ENCODE assay signal across 28 cellular contexts in the genomic region with DNA sequence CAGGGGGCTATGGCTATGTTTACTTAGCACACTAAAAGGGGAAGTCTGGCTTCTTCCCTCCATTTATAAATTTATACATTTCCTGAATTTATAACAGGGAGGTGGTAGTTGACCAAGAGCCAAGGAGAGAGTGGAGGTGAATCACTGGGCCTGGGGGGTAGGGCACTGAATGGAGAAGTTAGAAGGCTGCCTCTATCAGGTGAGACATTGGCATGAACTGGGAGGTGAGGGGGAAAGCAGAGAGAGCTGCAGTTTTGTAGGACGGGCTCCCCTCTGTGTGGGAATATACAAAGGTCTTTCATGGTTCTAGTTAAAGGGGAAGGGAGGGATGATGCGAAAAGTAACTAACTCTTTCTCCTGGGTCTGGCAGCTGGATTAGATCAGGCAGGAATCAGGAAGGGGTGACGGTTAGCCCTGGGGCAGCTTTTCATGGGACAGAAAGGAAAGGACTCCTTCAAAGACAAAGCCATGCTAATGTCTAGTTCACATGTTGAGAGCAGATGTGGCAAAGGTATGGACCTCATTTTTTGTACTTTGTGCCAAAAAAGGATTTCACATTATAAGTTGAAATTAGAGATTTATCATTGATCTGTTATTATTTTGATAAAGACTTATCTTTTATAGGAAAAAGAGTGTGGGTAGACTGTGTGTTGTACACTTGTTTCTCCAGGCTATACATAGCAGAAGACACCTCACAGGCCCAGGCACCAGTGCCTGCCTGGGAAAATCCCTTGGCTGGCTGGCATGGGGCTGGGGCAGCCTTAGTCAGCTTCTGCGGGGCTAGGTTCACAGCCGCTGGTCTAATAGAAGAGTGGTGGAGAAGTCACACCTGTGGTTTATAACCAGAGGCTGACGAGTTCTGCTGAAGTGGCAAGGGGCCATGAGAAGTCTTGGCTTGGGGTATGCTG.
DNase-seq lines count a peak whose midpoint lies in the region; ATAC-seq, FAIRE-seq and TF ChIP-seq lines count a peak whose summit lies in the region.
"Had no signal": no experiment of that assay in that cellular context is flagged by ENCODE, and none has a peak within 500 bp of the region (broad histone marks: within the 10 kb centered on the region; RNA-seq: fewer than 3 reads in every experiment).

No MANE protein-coding gene starts in this region.

- ATAC-seq in GM18868 (IDR thresholded peaks at IDR 0.05; ENCODE audit: unreplicated experiment) (no peak), omental fat pad (ENCODE audit: low FRiP score) (no peak)
- ATAC-seq: activated T-cell treated with anti-CD3 and anti-CD28 coated beads, Interleukin-2, amount 50 U/mL, for 72 hours; gastrocnemius medialis; Right ventricle myocardium inferior had no signal

- TF ChIP-seq CTCF in CD14-positive monocyte (IDR thresholded peaks at IDR 0.05) (no peak), mammary epithelial cell (conservative IDR thresholded peaks at IDR 0.05 in 1 of 2, IDR thresholded peaks at IDR 0.05 in 1 of 2; ENCODE audit: extremely low read depth in 1 of 2, insufficient read depth in 1 of 2, low read depth in 1 of 2, low read length in 2 of 2) (no peak), keratinocyte (optimal IDR thresholded peaks at IDR 0.05 in 1 of 3, IDR thresholded peaks at IDR 0.05 in 1 of 3, conservative IDR thresholded peaks at IDR 0.05 in 1 of 3; ENCODE audit: extremely low read depth in 1 of 3, insufficient read depth in 2 of 3, low read length in 3 of 3) (no peak), omental fat pad (IDR thresholded peaks at IDR 0.05) (no peak)

- peak; percentile 2 for DNase-seq in CD14-positive monocyte (ENCODE audit: low spot score)
- peak; percentile 42 for DNase-seq in M059J (ENCODE audit: low read depth)
- DNase-seq in mammary epithelial cell, result peak; percentile 27
- DNase-seq in keratinocyte (ENCODE audit: low read depth, low spot score), result no peak
- no peak for DNase-seq in omental fat pad (ENCODE audit: low spot score)
- DNase-seq in MV-4-11 (lab: John Stamatoyannopoulos, UW), result no peak
- no peak for DNase-seq in CD4-positive, alpha-beta memory T cell
- DNase-seq: activated B cell treated with CpG ODN at 0.5 μM for 24 hours; activated naive CD4-positive, alpha-beta T cell treated with Interleukin-2 at 50 U/mL for 16 hours; activated T-cell treated with anti-CD3 and anti-CD28 coated beads, Interleukin-2, amount 50 U/mL, for 72 hours; brain microvascular endothelial cell; CD8-positive, alpha-beta memory T cell; DMS 273 treated with DMSO at 0.1 percent for 48 hours; effector memory CD4-positive, alpha-beta T cell; esophagus squamous epithelium; gastrocnemius medialis; HCEC 1CT; natural killer cell; NCI-H1436 treated with DMSO at 0.1 percent for 48 hours; NCI-H2107; NCI-H446; stimulated activated CD4-positive, alpha-beta T cell treated with anti-CD3 and anti-CD28 coated beads, Interleukin-2, amount 100 ng/mL, for 24 hours had no signal

- intact Hi-C loops in CD14-positive monocyte (cut with micrococcal nuclease), result no loop called here
- intact Hi-C loops in mammary epithelial cell (cut with micrococcal nuclease), result no loop called here
- intact Hi-C loops in CD4-positive, alpha-beta memory T cell (cut with micrococcal nuclease), result no loop called here

- H3K9me1 ChIP-seq in keratinocyte (ENCODE audit: control insufficient read depth, extremely low read depth, insufficient read depth, low read length), result no peaks in the 10 kb centered on the region

- peak; percentile 72 for FAIRE-seq in keratinocyte (lab: Jason Lieb, UNC)
- FAIRE-seq: A204.1, colon, G401.6 had no signal

- WGBS in mammary epithelial cell (ENCODE audit: low coverage, missing lambda C conversion rate), result 76% methylated on average over 6 of the region's 6 CpGs

- peaks cover 3 to 10% (median 7%) of the 10 kb centered on the region in 3 donors for H3K27me3 Mint-ChIP-seq in CD14-positive monocyte (ENCODE audit: low read depth in 3 of 3)
- peaks cover 15 to 22% of the 10 kb centered on the region in 2 donors for H3K27me3 Mint-ChIP-seq in CD4-positive, alpha-beta memory T cell

- H3K4me2 ChIP-seq in mammary epithelial cell (ENCODE audit: insufficient read depth, low read depth, low read length) (no peak overlapping the region), keratinocyte (ENCODE audit: control insufficient read depth, extremely low read depth, insufficient read depth, low read depth, low read length) (peak overlapping the region; percentile 49)

- H4K20me1 ChIP-seq in mammary epithelial cell (ENCODE audit: insufficient read depth, low read length), result no peaks in the 10 kb centered on the region
- H4K20me1 ChIP-seq in keratinocyte (ENCODE audit: control insufficient read depth, extremely low read depth, insufficient read depth, low read length), result no peaks in the 10 kb centered on the region

- H3K27me3 ChIP-seq in mammary epithelial cell (ENCODE audit: insufficient read depth, low read length) (peaks cover 2% of the 10 kb centered on the region), keratinocyte (ENCODE audit: control insufficient read depth, extremely low read depth, insufficient read depth, low read length) (peaks cover 27% of the 10 kb centered on the region)
- H3K27me3 ChIP-seq in CD4-positive, alpha-beta memory T cell (ENCODE audit: insufficient read depth, low read length), result peaks cover 3% of the 10 kb centered on the region
- H3K27me3 ChIP-seq: tibial nerve had no signal

- no peaks in the 10 kb centered on the region for H3K36me3 Mint-ChIP-seq in CD14-positive monocyte
- H3K36me3 Mint-ChIP-seq in CD4-positive, alpha-beta memory T cell, result no peaks in the 10 kb centered on the region
- H3K36me3 Mint-ChIP-seq: CD8-positive, alpha-beta memory T cell; natural killer cell had no signal

- H3K27ac Mint-ChIP-seq in CD14-positive monocyte, result peak overlapping the region in 1 of 7 donors; percentile 43
- peak overlapping the region in 1 of 7 donors; percentile 27 for H3K27ac Mint-ChIP-seq in CD4-positive, alpha-beta memory T cell
- H3K27ac Mint-ChIP-seq: activated B cell treated with CpG ODN at 0.5 μM for 24 hours; activated T-cell treated with anti-CD3 and anti-CD28 coated beads, Interleukin-2, amount 50 U/mL, for 72 hours; CD8-positive, alpha-beta memory T cell; natural killer cell had no signal

- H3K9me3 ChIP-seq in mammary epithelial cell (replicated peaks; ENCODE audit: insufficient read depth, low read length), result no peaks in the 10 kb centered on the region
- H3K9me3 ChIP-seq in keratinocyte (ENCODE audit: control insufficient read depth, low read depth, low read length), result no peaks in the 10 kb centered on the region
- H3K9me3 ChIP-seq in CD4-positive, alpha-beta memory T cell (ENCODE audit: control insufficient read depth in 1 of 2, low read length in 2 of 2), result no peaks in the 10 kb centered on the region
- H3K9me3 ChIP-seq: esophagus squamous epithelium, gastrocnemius medialis, tibial nerve had no signal

- in situ Hi-C loops in mammary epithelial cell (cut with MboI; ENCODE audit: low sequenced_read_pairs in 2 of 2), result no loop called here

- CTCF ChIA-PET in mammary epithelial cell (lab: Charles Lee; ENCODE audit: low non-redundant PET), result interaction anchor here (0.5 kb wide), 1 partner anchor 798 kb away, joined by 3 read pairs; no protein-coding TSS in a partner anchor
- CTCF ChIA-PET in CD4-positive, alpha-beta memory T cell (lab: Charles Lee; ENCODE audit: partially characterized antibody), result no interaction called here

- H3K9ac ChIP-seq in mammary epithelial cell (ENCODE audit: insufficient read depth, low read length), result no peak overlapping the region
- peak overlapping the region; percentile 46 for H3K9ac ChIP-seq in keratinocyte (ENCODE audit: control insufficient read depth, extremely low read depth, insufficient read depth, low read length)

- H3K4me3 ChIP-seq in mammary epithelial cell (replicated peaks in 1 of 3; ENCODE audit: insufficient read depth in 1 of 3, low read depth in 2 of 3, low read length in 3 of 3) (no peak overlapping the region), keratinocyte (ENCODE audit: control insufficient read depth in 2 of 3, extremely low read depth in 1 of 3, insufficient read depth in 2 of 3, low read depth in 1 of 3, low read length in 3 of 3) (no peak overlapping the region)
- H3K4me3 ChIP-seq in CD4-positive, alpha-beta memory T cell (ENCODE audit: low read length in 2 of 2), result no peak overlapping the region
- H3K4me3 ChIP-seq: esophagus squamous epithelium, gastrocnemius medialis, tibial nerve had no signal

- H2AFZ ChIP-seq in mammary epithelial cell (ENCODE audit: low read depth, low read length) (no peak overlapping the region), keratinocyte (ENCODE audit: control insufficient read depth, low read length) (no peak overlapping the region)

- no peak overlapping the region for H3K4me3 Mint-ChIP-seq in CD14-positive monocyte
- H3K4me3 Mint-ChIP-seq in CD4-positive, alpha-beta memory T cell, result no peak overlapping the region
- H3K4me3 Mint-ChIP-seq: activated B cell treated with CpG ODN at 0.5 μM for 24 hours; activated T-cell treated with anti-CD3 and anti-CD28 coated beads, Interleukin-2, amount 50 U/mL, for 72 hours; CD8-positive, alpha-beta memory T cell; natural killer cell had no signal

- H3K9me3 Mint-ChIP-seq in CD14-positive monocyte, result no peaks in the 10 kb centered on the region
- no peaks in the 10 kb centered on the region for H3K9me3 Mint-ChIP-seq in CD4-positive, alpha-beta memory T cell
- H3K9me3 Mint-ChIP-seq: activated B cell treated with CpG ODN at 0.5 μM for 24 hours; activated T-cell treated with anti-CD3 and anti-CD28 coated beads, Interleukin-2, amount 50 U/mL, for 72 hours; CD8-positive, alpha-beta memory T cell; natural killer cell had no signal

- H3K79me2 ChIP-seq in mammary epithelial cell (ENCODE audit: insufficient read depth, low read length) (no peaks in the 10 kb centered on the region), keratinocyte (ENCODE audit: control insufficient read depth, insufficient read depth, low read length) (no peaks in the 10 kb centered on the region)

- dilution Hi-C loops in mammary epithelial cell (cut with HindIII; ENCODE audit: low sequenced_read_pairs) (loop anchor here (5.0 kb wide), 1 partner anchor 47 kb away; no protein-coding TSS in a partner anchor), keratinocyte (cut with MboI; ENCODE audit: extremely low pct_ligation_motif_present, low sequenced_read_pairs) (no loop called here)

- H3K27ac ChIP-seq in mammary epithelial cell (ENCODE audit: insufficient read depth, low read depth, low read length) (no peak overlapping the region), keratinocyte (ENCODE audit: control insufficient read depth, insufficient read depth, low read length) (peak overlapping the region; percentile 65)
- no peak overlapping the region for H3K27ac ChIP-seq in CD4-positive, alpha-beta memory T cell (ENCODE audit: low read depth, low read length)
- H3K27ac ChIP-seq: brain microvascular endothelial cell, esophagus squamous epithelium, gastrocnemius medialis, tibial nerve had no signal

- no TSS peak for BruUV-seq in mammary epithelial cell (replicated peaks; lab: Mats Ljungman, UMichigan)

- no peaks in the 10 kb centered on the region for H3K36me3 ChIP-seq in mammary epithelial cell (ENCODE audit: insufficient read depth, low read length)
- H3K36me3 ChIP-seq in keratinocyte (ENCODE audit: control insufficient read depth in 2 of 2, extremely low read depth in 1 of 2, insufficient read depth in 2 of 2, low read length in 2 of 2), result no peaks in the 10 kb centered on the region
- no peaks in the 10 kb centered on the region for H3K36me3 ChIP-seq in CD4-positive, alpha-beta memory T cell (ENCODE audit: insufficient read depth, low read length)
- H3K36me3 ChIP-seq: brain microvascular endothelial cell, esophagus squamous epithelium, gastrocnemius medialis, tibial nerve had no signal

- peaks cover 7% of the 10 kb centered on the region for H3K4me1 Mint-ChIP-seq in CD14-positive monocyte
- H3K4me1 Mint-ChIP-seq in CD4-positive, alpha-beta memory T cell, result no peaks in the 10 kb centered on the region
- H3K4me1 Mint-ChIP-seq: activated B cell treated with CpG ODN at 0.5 μM for 24 hours; CD8-positive, alpha-beta memory T cell had no signal

- POLR2A ChIA-PET in CD4-positive, alpha-beta memory T cell (lab: Charles Lee; ENCODE audit: partially characterized antibody), result no interaction called here

- H3K4me1 ChIP-seq in mammary epithelial cell (ENCODE audit: insufficient read depth, low read length) (peaks cover 15% of the 10 kb centered on the region), keratinocyte (ENCODE audit: control insufficient read depth, extremely low read depth, insufficient read depth, low read length) (peaks cover 44% of the 10 kb centered on the region)
- no peaks in the 10 kb centered on the region for H3K4me1 ChIP-seq in CD4-positive, alpha-beta memory T cell (ENCODE audit: insufficient read depth, low read length)
- H3K4me1 ChIP-seq: esophagus squamous epithelium, gastrocnemius medialis, tibial nerve had no signal

Comparison
In these comparisons a context has a peak if more than half of its experiments do, and no peak if none do; other contexts are left out.
1. DNase-seq: peak in CD14-positive monocyte (single experiment), M059J (single experiment) and mammary epithelial cell (single experiment); none in keratinocyte (single experiment), omental fat pad (single experiment), MV-4-11 (single experiment) and CD4-positive, alpha-beta memory T cell (0 of 5).